8 cellular contexts compared by ENCODE assay signal in the genomic region with DNA sequence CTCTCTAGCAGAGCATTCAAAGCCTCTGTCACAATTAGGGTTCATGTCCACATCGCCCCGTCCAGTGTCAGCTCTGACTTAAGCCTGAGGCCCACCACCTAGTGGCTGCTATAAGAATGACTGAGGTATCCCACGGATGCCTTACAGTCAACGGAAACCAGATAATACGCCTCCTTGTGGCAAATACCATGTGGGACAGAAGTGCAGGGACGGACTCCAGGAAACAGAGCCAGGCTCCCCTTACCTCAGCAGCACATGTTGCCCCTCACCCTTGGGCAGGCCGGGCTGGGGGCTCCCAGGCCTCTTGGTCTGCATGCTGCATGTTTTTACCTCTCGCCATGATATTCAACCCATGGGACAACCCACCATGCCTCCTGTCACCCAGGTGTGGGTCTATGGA.
DNase-seq lines count a peak whose midpoint lies in the region; ATAC-seq and TF ChIP-seq lines count a peak whose summit lies in the region.

No MANE protein-coding gene starts in this region.

- ATAC-seq in GM18861 (IDR thresholded peaks at IDR 0.05; ENCODE audit: unreplicated experiment) (peak; percentile 73), gastrocnemius medialis (no peak)
- ATAC-seq in stimulated activated naive CD8-positive, alpha-beta T cell treated with anti-CD3 and anti-CD28 coated beads, Interleukin-15, Interleukin-2, amounts not matched to agents 100 U/mL and 50 U/mL, for 24 hours: peak; percentile 55

- H3K9me3 Mint-ChIP-seq in MCF 10A (ENCODE audit: unreplicated experiment): no peaks in the 10 kb centered on the region

- intact Hi-C loops in MCF 10A (cut with micrococcal nuclease) (no loop called here), gastrocnemius medialis (cut with DNase I; ENCODE audit: low total_unique reads) (no loop called here)

- no peaks in the 10 kb centered on the region for H4K20me1 ChIP-seq in KMS-11 (ENCODE audit: insufficient read depth)

- no peak overlapping the region for H3K4me2 ChIP-seq in KMS-11

- no peak overlapping the region for H3K4me3 Mint-ChIP-seq in MCF 10A (ENCODE audit: unreplicated experiment)

- H3K9me3 ChIP-seq in SJSA1 (replicated peaks): no peaks in the 10 kb centered on the region
- no peaks in the 10 kb centered on the region for H3K9me3 ChIP-seq in gastrocnemius medialis

- CTCF ChIA-PET in MCF 10A (lab: Yijun Ruan, JAX): interaction anchor here (0.6 to 6.4 kb wide), 32 partner anchors 9 to 1506 kb away, joined by 3 to 262 read pairs (median 4); no protein-coding TSS in a partner anchor

- POLR2A ChIA-PET in MCF 10A (lab: Yijun Ruan, JAX): interaction anchor here (0.6 to 0.8 kb wide), 2 partner anchors 50 to 64 kb away, joined by 3 to 4 read pairs; no protein-coding TSS in a partner anchor

- H3K79me2 ChIP-seq in KMS-11 (ENCODE audit: insufficient read depth, low read depth): no peaks in the 10 kb centered on the region

- H3K4me1 Mint-ChIP-seq in MCF 10A (ENCODE audit: insufficient read depth, unreplicated experiment): no peaks in the 10 kb centered on the region

- TF ChIP-seq CTCF in KMS-11 (conservative IDR thresholded peaks at IDR 0.05; ENCODE audit: low read depth, low read length) (peak; percentile 70), MCF 10A (IDR thresholded peaks at IDR 0.05; ENCODE audit: unreplicated experiment) (peak; percentile 78), gastrocnemius medialis (IDR thresholded peaks at IDR 0.05 in 4 of 5, conservative IDR thresholded peaks at IDR 0.05 in 1 of 5) (peak in 1 of 5 experiments; percentile 28)

- no peak for TF ChIP-seq POLR2A in gastrocnemius medialis (IDR thresholded peaks at IDR 0.05)

- no peaks in the 10 kb centered on the region for H3K27me3 Mint-ChIP-seq in MCF 10A (ENCODE audit: insufficient read depth, unreplicated experiment)

- H3K36me3 ChIP-seq in KMS-11 (ENCODE audit: insufficient read depth) (no peaks in the 10 kb centered on the region), SJSA1 (no peaks in the 10 kb centered on the region), gastrocnemius medialis (no peaks in the 10 kb centered on the region)

- in situ Hi-C loops in gastrocnemius medialis (cut with MboI; ENCODE audit: low sequenced_read_pairs in 4 of 4): no loop called here

- no peak overlapping the region for H3K27ac Mint-ChIP-seq in MCF 10A (ENCODE audit: low read depth, unreplicated experiment)

- DNase-seq in AML-193 (lab: John Stamatoyannopoulos, UW) (peak; percentile 79 to 80), SJSA1 (ENCODE audit: low read depth in 1 of 2, low spot score in 2 of 2) (peak; percentile 33 to 63), MCF 10A (ENCODE audit: unreplicated experiment) (peak; percentile 86), left kidney (ENCODE audit: low read depth, low spot score) (peak; percentile 90), gastrocnemius medialis (no peak)
- DNase-seq in stimulated activated naive CD8-positive, alpha-beta T cell treated with anti-CD3 and anti-CD28 coated beads, Interleukin-15, Interleukin-2, amounts not matched to agents 100 U/mL and 50 U/mL, for 24 hours: peak; percentile 41

- no peak overlapping the region for H3K9ac ChIP-seq in KMS-11

- no peaks in the 10 kb centered on the region for H3K36me3 Mint-ChIP-seq in MCF 10A (ENCODE audit: insufficient read depth, unreplicated experiment)

- no peak overlapping the region for H3K27ac ChIP-seq in KMS-11
- H3K27ac ChIP-seq in SJSA1: no peak overlapping the region
- no peak overlapping the region for H3K27ac ChIP-seq in gastrocnemius medialis

- H3K27me3 ChIP-seq in KMS-11 (ENCODE audit: insufficient read depth, low read depth) (no peaks in the 10 kb centered on the region), SJSA1 (replicated peaks) (no peaks in the 10 kb centered on the region), gastrocnemius medialis (no peaks in the 10 kb centered on the region)

- H2AFZ ChIP-seq in KMS-11 (ENCODE audit: low read depth): no peak overlapping the region

- no TSS peak for BruUV-seq in MCF 10A (replicated peaks; lab: Mats Ljungman, UMichigan)

- H3K4me3 ChIP-seq in KMS-11 (IDR thresholded peaks at IDR 0.05; ENCODE audit: insufficient read depth, low read depth, low read length): no peak overlapping the region
- no peak overlapping the region for H3K4me3 ChIP-seq in SJSA1
- no peak overlapping the region for H3K4me3 ChIP-seq in gastrocnemius medialis

- H3K4me1 ChIP-seq in KMS-11 (ENCODE audit: low read depth, poor library complexity, severe bottlenecking) (no peaks in the 10 kb centered on the region), SJSA1 (replicated peaks) (no peaks in the 10 kb centered on the region), gastrocnemius medialis (no peaks in the 10 kb centered on the region)

Comparison
In these comparisons a context has a peak if more than half of its experiments do, and no peak if none do; other contexts are left out.
1. DNase-seq: peak in AML-193 (2 of 2), SJSA1 (2 of 2), MCF 10A (single experiment), left kidney (single experiment) and stimulated activated naive CD8-positive, alpha-beta T cell treated with anti-CD3 and anti-CD28 coated beads, Interleukin-15, Interleukin-2, amounts not matched to agents 100 U/mL and 50 U/mL, for 24 hours (single experiment); none in gastrocnemius medialis (0 of 2).
2. ATAC-seq: peak in GM18861 (single experiment) and stimulated activated naive CD8-positive, alpha-beta T cell treated with anti-CD3 and anti-CD28 coated beads, Interleukin-15, Interleukin-2, amounts not matched to agents 100 U/mL and 50 U/mL, for 24 hours (single experiment); none in gastrocnemius medialis (0 of 2).